In genomic region chr1:205523891-205524793, GRCh38 we compare ENCODE assay signal across 8 cellular contexts. TPM values are rescaled to one million over a fixed set of nuclear protein-coding genes. Genes with fewer than 3 reads are reported as not detected.
DNase-seq lines count a peak whose midpoint lies in the region; ATAC-seq, FAIRE-seq and TF ChIP-seq lines count a peak whose summit lies in the region.

No MANE protein-coding gene starts in this region.

- ATAC-seq in WTC11 = peak; percentile 29
- ATAC-seq in GM19455 (IDR thresholded peaks at IDR 0.05; ENCODE audit: unreplicated experiment) = no peak

- peaks cover 13% of the 10 kb centered on the region for H3K36me3 Mint-ChIP-seq in WTC11

- peak; percentile 98 for FAIRE-seq in bronchial epithelial cell (lab: Jason Lieb, UNC)

- no peak overlapping the region for H3K27ac Mint-ChIP-seq in WTC11

- H3K36me3 ChIP-seq in bronchial epithelial cell (ENCODE audit: control insufficient read depth, insufficient read depth, low read length) = peaks cover 2% of the 10 kb centered on the region
- no peaks in the 10 kb centered on the region for H3K36me3 ChIP-seq in kidney epithelial cell (ENCODE audit: control insufficient read depth, insufficient read depth, low read length)

- no peaks in the 10 kb centered on the region; the same call in none of the 2 replicates for H3K27me3 Mint-ChIP-seq in WTC11 (ENCODE audit: low read depth)

- TF ChIP-seq CTCF in AG04449 (IDR thresholded peaks at IDR 0.05; ENCODE audit: insufficient read depth, low read length, missing control alignments) = peak; percentile 82
- TF ChIP-seq CTCF in WTC11 (IDR thresholded peaks at IDR 0.05) = peak; percentile 81
- TF ChIP-seq CTCF in bronchial epithelial cell (IDR thresholded peaks at IDR 0.05; ENCODE audit: insufficient read depth, low read length, severe bottlenecking) = peak; percentile 85
- peak; percentile 80 for TF ChIP-seq CTCF in kidney epithelial cell (IDR thresholded peaks at IDR 0.05; ENCODE audit: insufficient read depth, low read length, poor library complexity, severe bottlenecking)

- DNase-seq in AG04449 (ENCODE audit: low read depth, low spot score) (no peak), GM19240 (ENCODE audit: insufficient read length, low spot score) (peak; percentile 64), NCI-H2227 (lab: John Stamatoyannopoulos, UW; ENCODE audit: unreplicated experiment) (peak; percentile 88), WTC11 (ENCODE audit: low spot score) (peak; percentile 89), bronchial epithelial cell (ENCODE audit: low read depth) (peak; percentile 52), kidney epithelial cell (ENCODE audit: low read depth) (no peak)
- peak; percentile 54 for DNase-seq in stimulated activated CD4-positive, alpha-beta T cell treated with anti-CD3 and anti-CD28 coated beads, Interleukin-2, amount 100 ng/mL, for 4 hours (ENCODE audit: low read depth)

- CTCF ChIA-PET in AG04449 (lab: Yijun Ruan, JAX) = interaction anchor here (0.6 to 14.6 kb wide), 71 partner anchors 9 to 549 kb away, joined by 3 to 709 read pairs (median 5); partner anchors contain the start of genes CDK18, ELK4 and KLHDC8A
- CTCF ChIA-PET in WTC11 (lab: Charles Lee) = interaction anchor here (0.6 to 14.5 kb wide), 67 partner anchors 10 to 266 kb away, joined by 3 to 613 read pairs (median 6); partner anchors contain the start of genes CDK18, ELK4, KLHDC8A and LEMD1

- H3K9me3 Mint-ChIP-seq in WTC11 = no peaks in the 10 kb centered on the region

- H3K4me3 ChIP-seq in AG04449 (ENCODE audit: low read depth, low read length) (no peak overlapping the region), bronchial epithelial cell (ENCODE audit: low read depth, low read length) (no peak overlapping the region), kidney epithelial cell (ENCODE audit: low read depth, low read length) (no peak overlapping the region)

- no peaks in the 10 kb centered on the region for H3K27me3 ChIP-seq in bronchial epithelial cell (ENCODE audit: control insufficient read depth, insufficient read depth, low read length)
- peaks cover 8% of the 10 kb centered on the region for H3K27me3 ChIP-seq in kidney epithelial cell (ENCODE audit: control insufficient read depth, insufficient read depth, low read length)

- POLR2A ChIA-PET in AG04449 (lab: Yijun Ruan, JAX) = interaction anchor here (1.0 to 1.2 kb wide), 2 partner anchors 13 to 31 kb away, joined by 3 read pairs; no protein-coding TSS in a partner anchor
- POLR2A ChIA-PET in WTC11 (lab: Charles Lee) = interaction anchor here (1.3 to 3.0 kb wide), 4 partner anchors 32 to 68 kb away, joined by 5 to 11 read pairs (median 8); partner anchors contain the start of gene BLACAT1

- peaks cover 45% of the 10 kb centered on the region for H3K4me1 Mint-ChIP-seq in WTC11

- H3K4me3 Mint-ChIP-seq in WTC11 = no peak overlapping the region

TF ChIP-seq in WTC11, 78 proteins besides CTCF, POLR2A, EP300 and RAD21:
- TF ChIP-seq HMGA2 (CRISPR knock-in tag; IDR thresholded peaks at IDR 0.05) (no peak), ERG (CRISPR knock-in tag; IDR thresholded peaks at IDR 0.05) (no peak), ZNF232 (CRISPR knock-in tag; IDR thresholded peaks at IDR 0.05) (peak; percentile 53; the same call in 1 of the 2 replicates), ETV6 (CRISPR knock-in tag; IDR thresholded peaks at IDR 0.05) (peak; percentile 34; the same call in 1 of the 2 replicates), MAX (CRISPR knock-in tag; IDR thresholded peaks at IDR 0.05) (no peak), TEAD4 (CRISPR knock-in tag; IDR thresholded peaks at IDR 0.05) (no peak), SMAD3 (CRISPR knock-in tag; IDR thresholded peaks at IDR 0.05; ENCODE audit: borderline replicate concordance) (0 out of 2 replicates have a peak, but pooled peaks have one; percentile 29), CREM (CRISPR knock-in tag; IDR thresholded peaks at IDR 0.05) (no peak), PREB (CRISPR knock-in tag; IDR thresholded peaks at IDR 0.05; ENCODE audit: borderline replicate concordance) (no peak)
TF ChIP-seq in WTC11: peak in this region for 3.

RNA-seq across cellular contexts. Expression of gene CDK18, which starts 19.7 kb away (rescaled TPM):
- total RNA-seq in WTC11 (2021) = 62.1 to 71.9 TPM (median 64.7 TPM) in 3 replicates
- total RNA-seq in bronchial epithelial cell = 1.8 and 2.2 TPM in 2 replicates
- 12.1 and 14.0 TPM in 2 replicates for total RNA-seq in kidney epithelial cell

Comparison
In these comparisons a context has a peak if more than half of its experiments do, and no peak if none do; other contexts are left out.
1. DNase-seq: peak in GM19240 (single experiment), NCI-H2227 (single experiment), WTC11 (single experiment), bronchial epithelial cell (single experiment) and stimulated activated CD4-positive, alpha-beta T cell treated with anti-CD3 and anti-CD28 coated beads, Interleukin-2, amount 100 ng/mL, for 4 hours (single experiment); none in AG04449 (single experiment) and kidney epithelial cell (single experiment).
2. Peak in every context shown above with its lines, with median percentiles within 50 percentile points of each other: CTCF ChIP-seq.